In genomic region chr2:177243073-177243472, GRCh38 we compare ENCODE assay signal across 10 cellular contexts. TPM values are rescaled to one million over a fixed set of nuclear protein-coding genes. Genes with fewer than 3 reads are reported as not detected.
A peak's percentile ranks its signal among the peaks of the same experiment; 100 is the strongest.
DNase-seq lines count a peak whose midpoint lies in the region; ATAC-seq and TF ChIP-seq lines count a peak whose summit lies in the region.
"Had no signal": no experiment of that assay in that cellular context is flagged by ENCODE, and none has a peak within 500 bp of the region (broad histone marks: within the 10 kb centered on the region; RNA-seq: fewer than 3 reads in every experiment).

No MANE protein-coding gene starts in this region.

- H3K9ac ChIP-seq in SK-N-MC (ENCODE audit: insufficient read length): peak overlapping the region; percentile 74

- H3K36me3 ChIP-seq in SK-N-MC (ENCODE audit: insufficient read depth, low read length): peaks cover 9% of the 10 kb centered on the region
- H3K36me3 ChIP-seq in esophagus squamous epithelium: peaks cover 0 to 16% (median 3%) of the 10 kb centered on the region in 3 donors
- no peaks in the 10 kb centered on the region for H3K36me3 ChIP-seq in psoas muscle (ENCODE audit: insufficient read depth in 1 of 2, low read depth in 1 of 2)
- H3K36me3 ChIP-seq in ovary: no peaks in the 10 kb centered on the region

- H3K27ac Mint-ChIP-seq in CD14-positive monocyte: peak overlapping the region; percentile 81 to 95 (median 91)

- 67 to 71% methylated on average over 3 of the region's 3 CpGs for WGBS in esophagus squamous epithelium, 2 donors
- 74 to 89% (median 84%) methylated on average over 3 of the region's 3 CpGs for WGBS in psoas muscle, 3 donors
- 71 to 87% (median 82%) methylated on average over 3 of the region's 3 CpGs for WGBS in ovary, 3 donors

- no peak for TF ChIP-seq POLR2A in esophagus squamous epithelium (IDR thresholded peaks at IDR 0.05)
- TF ChIP-seq POLR2A in ovary (IDR thresholded peaks at IDR 0.05): no peak

- peaks cover 84% of the 10 kb centered on the region for H3K4me1 Mint-ChIP-seq in CD14-positive monocyte

- ATAC-seq in psoas muscle (no peak), HG03520 (IDR thresholded peaks at IDR 0.05; ENCODE audit: unreplicated experiment) (no peak)

- H3K4me3 ChIP-seq in SK-N-MC: peak overlapping the region; percentile 50
- peak overlapping the region in 1 of 4 donors; percentile 22 for H3K4me3 ChIP-seq in esophagus squamous epithelium
- peak overlapping the region; percentile 58 for H3K4me3 ChIP-seq in psoas muscle
- H3K4me3 ChIP-seq in ovary: no peak overlapping the region

- H3K36me3 Mint-ChIP-seq in CD14-positive monocyte: peaks cover 3 to 23% of the 10 kb centered on the region in 2 donors

- H3K4me3 Mint-ChIP-seq in CD14-positive monocyte: peak overlapping the region in 1 of 2 donors; percentile 59

- peaks cover 72 to 100% (median 93%) of the 10 kb centered on the region in 3 donors for H3K4me1 ChIP-seq in esophagus squamous epithelium
- H3K4me1 ChIP-seq in psoas muscle: peaks cover 93% of the 10 kb centered on the region
- H3K4me1 ChIP-seq in ovary (ENCODE audit: insufficient read depth): peaks cover 46% of the 10 kb centered on the region

- no peak for DNase-seq in CD14-positive monocyte (ENCODE audit: low spot score)
- no peak for DNase-seq in SK-N-MC (ENCODE audit: low read depth, low spot score)
- DNase-seq in esophagus squamous epithelium (lab: John Stamatoyannopoulos, UW): no peak
- DNase-seq in psoas muscle: no peak
- DNase-seq in HPDE6-E6E7 (ENCODE audit: extremely low spot score): no peak
- no peak for DNase-seq in epidermal melanocyte (ENCODE audit: insufficient read length, low spot score)
- DNase-seq in ovary: no peak
- DNase-seq: NCI-H1105 treated with DMSO at 0.1 percent for 48 hours; stimulated activated CD4-positive, alpha-beta T cell treated with anti-CD3 and anti-CD28 coated beads, Interleukin-1b, Interleukin-23, amount 100 ng/mL, for 48 hours had no signal

- intact Hi-C loops in CD14-positive monocyte (cut with micrococcal nuclease) (no loop called here), esophagus squamous epithelium (cut with DNase I) (no loop called here), psoas muscle (cut with DNase I) (no loop called here), ovary (cut with DNase I) (no loop called here)

- TF ChIP-seq EP300 in ovary (IDR thresholded peaks at IDR 0.05): no peak

- TF ChIP-seq CTCF in CD14-positive monocyte (IDR thresholded peaks at IDR 0.05) (no peak), esophagus squamous epithelium (IDR thresholded peaks at IDR 0.05) (no peak), psoas muscle (IDR thresholded peaks at IDR 0.05) (no peak), ovary (IDR thresholded peaks at IDR 0.05) (no peak)

- H3K27ac ChIP-seq in SK-N-MC (peak overlapping the region; percentile 98), esophagus squamous epithelium (peak overlapping the region; percentile 72 to 89 (median 87)), psoas muscle (peak overlapping the region; percentile 89), ovary (peak overlapping the region in 1 of 2 donors; percentile 71)

- H3K9me3 ChIP-seq in SK-N-MC (ENCODE audit: low read depth, low read length) (no peaks in the 10 kb centered on the region), esophagus squamous epithelium (no peaks in the 10 kb centered on the region), psoas muscle (no peaks in the 10 kb centered on the region), ovary (no peaks in the 10 kb centered on the region)

- no peaks in the 10 kb centered on the region for H3K27me3 Mint-ChIP-seq in CD14-positive monocyte (ENCODE audit: low read depth in 3 of 3)

- no peaks in the 10 kb centered on the region for H3K9me3 Mint-ChIP-seq in CD14-positive monocyte

- H3K27me3 ChIP-seq in esophagus squamous epithelium (no peaks in the 10 kb centered on the region), psoas muscle (ENCODE audit: insufficient read depth in 3 of 3, low read length in 2 of 3) (no peaks in the 10 kb centered on the region), ovary (no peaks in the 10 kb centered on the region)

RNA-seq across cellular contexts. Expression of gene NFE2L2, which starts 21.5 kb away (rescaled TPM):
- polyA plus RNA-seq in CD14-positive monocyte (10 to 100 TPM; 38.7 to 51.6 TPM), psoas muscle (10 to 100 TPM; 44.4 to 56.6 (median 51.5) TPM), ovary (100 to 1,000 TPM; 128 to 131 TPM)
- total RNA-seq in esophagus squamous epithelium (100 to 1,000 TPM; 147 to 315 (median 189) TPM), psoas muscle (100 to 1,000 TPM in 1 of 4 donors, 10 to 100 TPM in 3; 42.4 to 127 (median 66.0) TPM), ovary (100 to 1,000 TPM; 120 to 198 (median 157) TPM)

RNA-seq across cellular contexts. Expression of gene HNRNPA3, which starts 30.5 kb away (rescaled TPM):
- 10 to 100 TPM; 26.5 to 43.0 TPM for polyA plus RNA-seq in CD14-positive monocyte
- 10 to 100 TPM; 34.9 to 78.2 (median 61.6) TPM for total RNA-seq in esophagus squamous epithelium
- 100 to 1,000 TPM in 1 of 4 donors, 10 to 100 TPM in 3; 72.8 to 125 (median 91.0) TPM for total RNA-seq in psoas muscle
- 100 to 1,000 TPM in 1 of 3 donors, 10 to 100 TPM in 2; 66.0 to 227 (median 81.8) TPM for polyA plus RNA-seq in psoas muscle
- 100 to 1,000 TPM in 5 of 7 donors, 10 to 100 TPM in 2; 71.0 to 240 (median 216) TPM for total RNA-seq in ovary
- 100 to 1,000 TPM; 175 to 273 TPM for polyA plus RNA-seq in ovary
